11 cellular contexts compared by ENCODE assay signal in the genomic region with DNA sequence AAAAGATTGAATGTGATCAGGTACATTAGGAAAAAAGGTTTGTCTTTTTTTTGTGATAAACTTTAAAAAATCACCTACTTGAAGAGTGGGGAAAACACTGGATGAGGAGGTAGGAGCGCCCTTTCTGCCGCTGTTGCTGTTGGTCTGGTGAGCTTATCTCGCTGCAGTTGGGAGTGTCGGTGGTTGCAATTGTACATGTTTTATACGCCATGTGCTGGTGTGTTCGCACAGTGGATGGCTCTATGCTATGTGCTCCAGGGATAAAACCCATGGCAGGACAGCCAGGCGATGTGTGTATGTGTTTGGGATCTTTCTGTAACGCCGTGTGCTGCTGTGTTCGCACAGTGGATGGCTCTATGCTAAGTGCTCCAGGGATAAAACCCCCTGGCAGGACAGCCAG. TPM values are rescaled to one million over a fixed set of nuclear protein-coding genes. Genes with fewer than 3 reads are reported as not detected.
A peak's percentile ranks its signal among the peaks of the same experiment; 100 is the strongest.
DNase-seq lines count a peak whose midpoint lies in the region; ATAC-seq and TF ChIP-seq lines count a peak whose summit lies in the region.
"Had no signal": no experiment of that assay in that cellular context is flagged by ENCODE, and none has a peak within 500 bp of the region (broad histone marks: within the 10 kb centered on the region; RNA-seq: fewer than 3 reads in every experiment).

No MANE protein-coding gene starts in this region.

- peak; percentile 56 for ATAC-seq in left colon

- TF ChIP-seq CTCF in Caco-2 (IDR thresholded peaks at IDR 0.05; ENCODE audit: insufficient read depth in 1 of 2, low read depth in 1 of 2, low read length in 1 of 2, severe bottlenecking in 1 of 2, unreplicated experiment in 1 of 2) (no peak), brain (conservative IDR thresholded peaks at IDR 0.05) (no peak), glutamatergic neuron (IDR thresholded peaks at IDR 0.05; ENCODE audit: partially characterized antibody, unreplicated experiment) (no peak), spleen (IDR thresholded peaks at IDR 0.05 in 8 of 11, conservative IDR thresholded peaks at IDR 0.05 in 3 of 11) (no peak), thyroid gland (IDR thresholded peaks at IDR 0.05) (no peak), GM10266 (IDR thresholded peaks at IDR 0.05; ENCODE audit: control insufficient read depth, insufficient read depth, low read depth, missing control alignments) (no peak)

- H3K4me3 ChIP-seq in Caco-2 (ENCODE audit: low read depth, low read length) (no peak overlapping the region), skeletal muscle cell (ENCODE audit: low read depth, low read length) (peak overlapping the region; percentile 56), spleen (no peak overlapping the region), thyroid gland (replicated peaks in 1 of 3) (no peak overlapping the region)

- no TSS peak for BruUV-seq in Caco-2 (replicated peaks; lab: Mats Ljungman, UMichigan)

- H3K9me3 Mint-ChIP-seq in Caco-2 (ENCODE audit: unreplicated experiment) (no peaks in the 10 kb centered on the region), brain (peaks cover 0 to 10% (median 3%) of the 10 kb centered on the region in 5 experiments), glutamatergic neuron (ENCODE audit: unreplicated experiment) (peaks cover 10% of the 10 kb centered on the region)
- H3K9me3 Mint-ChIP-seq: activated naive CD8-positive, alpha-beta T cell treated with anti-CD3 and anti-CD28 coated beads, Interleukin-2, amount 10 ng/mL, durations not matched to agents 7 days and 5 days had no signal

- intact Hi-C loops in Caco-2 (cut with micrococcal nuclease; ENCODE audit: unreplicated experiment) = loop anchor here (2.0 to 5.0 kb wide), 4 partner anchors 42 to 213 kb away; no protein-coding TSS in a partner anchor
- intact Hi-C loops in left colon (cut with DNase I, micrococcal nuclease) = no loop called here
- intact Hi-C loops in spleen (cut with DNase I; ENCODE audit: low total_unique reads) = no loop called here
- intact Hi-C loops in thyroid gland (cut with DNase I) = no loop called here

- H3K27me3 Mint-ChIP-seq in Caco-2 (ENCODE audit: insufficient read depth, unreplicated experiment) (peaks cover 10% of the 10 kb centered on the region), brain (peaks cover 79% of the 10 kb centered on the region), glutamatergic neuron (ENCODE audit: unreplicated experiment) (peaks cover 13% of the 10 kb centered on the region)

- 87 to 89% (median 88%) methylated on average over 10 of the region's 10 CpGs for WGBS in spleen, 5 donors
- 91 to 92% methylated on average over 10 of the region's 10 CpGs for WGBS in thyroid gland, 2 donors

- H3K27ac Mint-ChIP-seq in Caco-2 (ENCODE audit: unreplicated experiment) (no peak overlapping the region), brain (peak overlapping the region in 1 of 5 experiments; percentile 28), glutamatergic neuron (ENCODE audit: unreplicated experiment) (no peak overlapping the region)
- H3K27ac Mint-ChIP-seq: activated naive CD8-positive, alpha-beta T cell treated with anti-CD3 and anti-CD28 coated beads, Interleukin-2, amount 10 ng/mL, durations not matched to agents 7 days and 5 days had no signal

- H3K4me1 ChIP-seq in Caco-2 (peaks cover 4% of the 10 kb centered on the region; the same call in 1 of the 2 replicates), spleen (peaks cover 0 to 22% (median 11%) of the 10 kb centered on the region in 6 donors), thyroid gland (peaks cover 0 to 6% of the 10 kb centered on the region in 2 donors)

- TF ChIP-seq POLR2A in spleen (IDR thresholded peaks at IDR 0.05) (no peak), thyroid gland (IDR thresholded peaks at IDR 0.05) (no peak)

- no peaks in the 10 kb centered on the region; the same call in 1 of the 2 replicates for H3K36me3 ChIP-seq in Caco-2 (ENCODE audit: control insufficient read depth, insufficient read depth, low read length)
- H3K36me3 ChIP-seq in spleen = no peaks in the 10 kb centered on the region
- H3K36me3 ChIP-seq in thyroid gland = no peaks in the 10 kb centered on the region

- POLR2A ChIA-PET in Caco-2 (lab: Charles Lee) = no interaction called here

- H3K9me3 ChIP-seq in Caco-2 = no peaks in the 10 kb centered on the region
- no peaks in the 10 kb centered on the region for H3K9me3 ChIP-seq in spleen
- no peaks in the 10 kb centered on the region for H3K9me3 ChIP-seq in thyroid gland

- H3K4me3 Mint-ChIP-seq in Caco-2 (ENCODE audit: unreplicated experiment) (peak overlapping the region; percentile 88), brain (peak overlapping the region; percentile 43 to 87 (median 83)), glutamatergic neuron (ENCODE audit: unreplicated experiment) (no peak overlapping the region)

- H3K27me3 ChIP-seq in Caco-2 (replicated peaks; ENCODE audit: control insufficient read depth, insufficient read depth, low read length) (no peaks in the 10 kb centered on the region), spleen (replicated peaks in 1 of 7) (peaks cover 0 to 97% (median 27%) of the 10 kb centered on the region in 7 donors), thyroid gland (no peaks in the 10 kb centered on the region)

- H3K36me3 Mint-ChIP-seq in Caco-2 (ENCODE audit: insufficient read depth, unreplicated experiment) = peaks cover 5% of the 10 kb centered on the region
- H3K36me3 Mint-ChIP-seq in brain = no peaks in the 10 kb centered on the region
- no peaks in the 10 kb centered on the region for H3K36me3 Mint-ChIP-seq in glutamatergic neuron (ENCODE audit: unreplicated experiment)
- H3K36me3 Mint-ChIP-seq: activated naive CD8-positive, alpha-beta T cell treated with anti-CD3 and anti-CD28 coated beads, Interleukin-2, amount 10 ng/mL, durations not matched to agents 7 days and 5 days had no signal

- DNase-seq in Caco-2 (no peak), left colon (peak in 1 of 2 donors; percentile 31), skeletal muscle cell (ENCODE audit: low read depth) (no peak), glutamatergic neuron (no peak), spleen (no peak), thyroid gland (no peak), GM10266 (ENCODE audit: extremely low spot score) (no peak)
- DNase-seq: activated naive CD8-positive, alpha-beta T cell treated with anti-CD3 and anti-CD28 coated beads, Interleukin-2, amount 10 ng/mL, durations not matched to agents 7 days and 5 days; trophoblast cell had no signal

- CTCF ChIA-PET in Caco-2 (lab: Charles Lee) = no interaction called here

- H3K4me1 Mint-ChIP-seq in Caco-2 (ENCODE audit: low read depth, unreplicated experiment) = peaks cover 14% of the 10 kb centered on the region
- H3K4me1 Mint-ChIP-seq in brain = peaks cover 17% of the 10 kb centered on the region
- H3K4me1 Mint-ChIP-seq in glutamatergic neuron (ENCODE audit: low read depth, unreplicated experiment) = peaks cover 3% of the 10 kb centered on the region

- H3K27ac ChIP-seq in spleen (no peak overlapping the region), thyroid gland (no peak overlapping the region)

RNA-seq across cellular contexts. Expression of a gene that starts 1.7 kb away (rescaled TPM):
- total RNA-seq in Caco-2 (2022) = 2.3 and 2.4 TPM in 2 replicates
- 0.85 TPM for polyA plus RNA-seq in brain (ENCODE audit: insufficient read depth, low read depth, low replicate concordance)
- 1 to 10 TPM; 2.0 to 5.0 TPM for total RNA-seq in left colon
- total RNA-seq in glutamatergic neuron (ENCODE audit: unreplicated experiment) = not detected
- total RNA-seq in spleen = 1 to 10 TPM in 4 of 7 donors, under 1 TPM in 3; 0.70 to 2.2 (median 1.4) TPM
- 1 to 10 TPM; 1.5 to 2.1 (median 2.1) TPM for polyA plus RNA-seq in spleen
- total RNA-seq in thyroid gland = 1 to 10 TPM in 3 of 4 donors, under 1 TPM in 1; 0.67 to 3.9 (median 2.5) TPM
- total RNA-seq: activated naive CD8-positive, alpha-beta T cell treated with anti-CD3 and anti-CD28 coated beads, Interleukin-2, amount 10 ng/mL, durations not matched to agents 7 days and 5 days; dermis microvascular lymphatic vessel endothelial cell had no signal
